19 cellular contexts compared by ENCODE assay signal in the genomic region with DNA sequence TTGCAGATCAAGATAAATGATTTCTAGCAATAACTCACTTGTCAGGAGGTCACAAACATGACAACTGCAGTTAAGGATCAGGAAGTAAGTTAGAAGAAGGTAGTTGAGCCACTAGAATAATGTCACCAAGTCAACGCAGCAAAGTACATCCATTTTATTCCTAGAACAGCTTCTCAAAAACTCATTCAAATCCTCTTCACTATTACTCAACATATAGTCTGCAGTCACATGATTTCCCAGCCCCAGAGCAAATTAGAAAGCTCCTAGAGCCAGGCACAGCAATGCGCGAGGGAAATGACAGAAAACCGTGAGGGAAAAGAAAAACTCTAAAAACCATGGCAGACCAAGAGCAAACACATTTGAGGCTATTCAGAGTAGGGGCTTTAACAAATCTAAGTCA. TPM values are rescaled to one million over a fixed set of nuclear protein-coding genes. Genes with fewer than 3 reads are reported as not detected.
DNase-seq lines count a peak whose midpoint lies in the region; ATAC-seq, FAIRE-seq and TF ChIP-seq lines count a peak whose summit lies in the region.
"Had no signal": no experiment of that assay in that cellular context is flagged by ENCODE, and none has a peak within 500 bp of the region (broad histone marks: within the 10 kb centered on the region; RNA-seq: fewer than 3 reads in every experiment).

No MANE protein-coding gene starts in this region.

- no peaks in the 10 kb centered on the region for H3K9me3 Mint-ChIP-seq in activated naive CD4-positive, alpha-beta T cell treated with anti-CD3 and anti-CD28 coated beads, Interleukin-2, amount 50 U/mL, for 24 hours
- no peaks in the 10 kb centered on the region for H3K9me3 Mint-ChIP-seq in activated naive CD4-positive, alpha-beta T cell treated with anti-CD3 and anti-CD28 coated beads for 36 hours
- no peaks in the 10 kb centered on the region for H3K9me3 Mint-ChIP-seq in endothelial cell (ENCODE audit: unreplicated experiment)
- H3K9me3 Mint-ChIP-seq: CD8-positive, alpha-beta memory T cell had no signal

- H3K4me3 ChIP-seq in lower lobe of right lung = no peak overlapping the region
- no peak overlapping the region for H3K4me3 ChIP-seq in coronary artery
- H3K4me3 ChIP-seq: BLaER1 treated with 17β-estradiol and CSF1 and Interleukin-3, amounts not matched to agents 10 nM and 100 nM; GM12878 had no signal

- no peaks in the 10 kb centered on the region for H3K27me3 Mint-ChIP-seq in activated naive CD4-positive, alpha-beta T cell treated with anti-CD3 and anti-CD28 coated beads, Interleukin-2, amount 50 U/mL, for 24 hours
- H3K27me3 Mint-ChIP-seq in activated naive CD4-positive, alpha-beta T cell treated with anti-CD3 and anti-CD28 coated beads for 36 hours (ENCODE audit: low read depth) = no peaks in the 10 kb centered on the region
- no peaks in the 10 kb centered on the region for H3K27me3 Mint-ChIP-seq in endothelial cell (ENCODE audit: unreplicated experiment)
- H3K27me3 Mint-ChIP-seq: CD4-positive, CD25-positive, alpha-beta regulatory T cell; CD8-positive, alpha-beta memory T cell had no signal

- H3K36me3 ChIP-seq in lower lobe of right lung = no peaks in the 10 kb centered on the region
- H3K36me3 ChIP-seq: BLaER1 treated with 17β-estradiol and CSF1 and Interleukin-3, amounts not matched to agents 10 nM and 100 nM had no signal

- CTCF ChIA-PET in activated naive CD4-positive, alpha-beta T cell treated with anti-CD3 and anti-CD28 coated beads for 36 hours (lab: Charles Lee) = no interaction called here

- peaks cover 65% of the 10 kb centered on the region for H3K4me1 Mint-ChIP-seq in activated naive CD4-positive, alpha-beta T cell treated with anti-CD3 and anti-CD28 coated beads, Interleukin-2, amount 50 U/mL, for 24 hours
- H3K4me1 Mint-ChIP-seq in activated naive CD4-positive, alpha-beta T cell treated with anti-CD3 and anti-CD28 coated beads for 36 hours (ENCODE audit: low read depth) = peaks cover 32% of the 10 kb centered on the region
- no peaks in the 10 kb centered on the region for H3K4me1 Mint-ChIP-seq in endothelial cell (ENCODE audit: unreplicated experiment)
- H3K4me1 Mint-ChIP-seq: B cell had no signal

- no peaks in the 10 kb centered on the region for H3K9me3 ChIP-seq in lower lobe of right lung
- H3K9me3 ChIP-seq: BLaER1 treated with 17β-estradiol and CSF1 and Interleukin-3, amounts not matched to agents 10 nM and 100 nM had no signal

- no peak overlapping the region for H3K27ac ChIP-seq in lower lobe of right lung
- H3K27ac ChIP-seq in coronary artery = no peak overlapping the region
- H3K27ac ChIP-seq: BLaER1 treated with 17β-estradiol and CSF1 and Interleukin-3, amounts not matched to agents 10 nM and 100 nM had no signal

- peaks cover 9% of the 10 kb centered on the region for H3K36me3 Mint-ChIP-seq in activated naive CD4-positive, alpha-beta T cell treated with anti-CD3 and anti-CD28 coated beads, Interleukin-2, amount 50 U/mL, for 24 hours
- H3K36me3 Mint-ChIP-seq in activated naive CD4-positive, alpha-beta T cell treated with anti-CD3 and anti-CD28 coated beads for 36 hours (ENCODE audit: low read depth) = peaks cover 5% of the 10 kb centered on the region
- H3K36me3 Mint-ChIP-seq in endothelial cell (ENCODE audit: low read depth, unreplicated experiment) = no peaks in the 10 kb centered on the region

- intact Hi-C loops in activated naive CD4-positive, alpha-beta T cell treated with anti-CD3 and anti-CD28 coated beads for 36 hours (cut with micrococcal nuclease) = no loop called here
- intact Hi-C loops in lower lobe of right lung (cut with DNase I) = no loop called here

- no peaks in the 10 kb centered on the region for H3K27me3 ChIP-seq in lower lobe of right lung (ENCODE audit: low read depth)
- H3K27me3 ChIP-seq: BLaER1 treated with 17β-estradiol and CSF1 and Interleukin-3, amounts not matched to agents 10 nM and 100 nM had no signal

- H3K4me3 Mint-ChIP-seq in activated naive CD4-positive, alpha-beta T cell treated with anti-CD3 and anti-CD28 coated beads, Interleukin-2, amount 50 U/mL, for 24 hours = no peak overlapping the region
- no peak overlapping the region for H3K4me3 Mint-ChIP-seq in activated naive CD4-positive, alpha-beta T cell treated with anti-CD3 and anti-CD28 coated beads for 36 hours
- no peak overlapping the region for H3K4me3 Mint-ChIP-seq in endothelial cell (ENCODE audit: unreplicated experiment)
- H3K4me3 Mint-ChIP-seq: B cell; CD4-positive, CD25-positive, alpha-beta regulatory T cell; CD8-positive, alpha-beta memory T cell had no signal

- no peaks in the 10 kb centered on the region for H3K4me1 ChIP-seq in lower lobe of right lung

- ATAC-seq in lower lobe of right lung = peak; percentile 47 to 61
- ATAC-seq: GM12878 had no signal

- FAIRE-seq in HTR-8/SVneo (lab: Jason Lieb, UNC) = peak; percentile 33
- FAIRE-seq: GM12878, GM19239, H1 had no signal

- TF ChIP-seq CTCF in lower lobe of right lung (IDR thresholded peaks at IDR 0.05) (no peak), coronary artery (IDR thresholded peaks at IDR 0.05) (no peak), endothelial cell (IDR thresholded peaks at IDR 0.05; ENCODE audit: unreplicated experiment) (no peak)

- H3K27ac Mint-ChIP-seq in activated naive CD4-positive, alpha-beta T cell treated with anti-CD3 and anti-CD28 coated beads, Interleukin-2, amount 50 U/mL, for 24 hours = peak overlapping the region; percentile 71
- H3K27ac Mint-ChIP-seq in activated naive CD4-positive, alpha-beta T cell treated with anti-CD3 and anti-CD28 coated beads for 36 hours = no peak overlapping the region
- no peak overlapping the region for H3K27ac Mint-ChIP-seq in endothelial cell (ENCODE audit: unreplicated experiment)
- H3K27ac Mint-ChIP-seq: B cell had no signal

- DNase-seq in activated naive CD4-positive, alpha-beta T cell treated with anti-CD3 and anti-CD28 coated beads for 36 hours = no peak
- DNase-seq in HTR-8/SVneo (ENCODE audit: insufficient read length, low spot score) = no peak
- DNase-seq in lower lobe of right lung = no peak
- DNase-seq in coronary artery (ENCODE audit: low spot score) = no peak
- DNase-seq in endothelial cell (ENCODE audit: low spot score) = no peak
- DNase-seq: CD4-positive, CD25-positive, alpha-beta regulatory T cell; CD8-positive, alpha-beta memory T cell; COR-L47; DMS 273 treated with DMSO at 0.1 percent for 48 hours; DMS53; DND-41; EL; HCEC 1CT had no signal

RNA-seq across cellular contexts. Expression of a gene that starts 49.9 kb away (rescaled TPM):
- total RNA-seq in activated naive CD4-positive, alpha-beta T cell treated with anti-CD3 and anti-CD28 coated beads for 36 hours = 10 to 100 TPM; 25.7 to 25.9 TPM
- total RNA-seq in lower lobe of right lung = 28.1 TPM
- 25.8 TPM for total RNA-seq in endothelial cell (ENCODE audit: unreplicated experiment)
